ENCODE assay signal across 35 cellular contexts in genomic region chr2:135817466-135817865, GRCh38. TPM values are rescaled to one million over a fixed set of nuclear protein-coding genes. Genes with fewer than 3 reads are reported as not detected.
"Had no signal": no experiment of that assay in that cellular context is flagged by ENCODE, and none has a peak within 500 bp of the region (broad histone marks: within the 10 kb centered on the region; RNA-seq: fewer than 3 reads in every experiment).

No MANE protein-coding gene starts in this region.

- H3K27me3 Mint-ChIP-seq: effector memory CD8-positive, alpha-beta T cell; naive B cell; natural killer cell treated with Interleukin-12 subunit alpha and Interleukin-12 subunit beta and Interleukin-15 and Interleukin-18, amount 100 ng/mL, for 72 hours; type B pancreatic cell had no signal

- H3K4me1 Mint-ChIP-seq: mesothelial cell of epicardium, naive B cell had no signal

- H3K9me3 ChIP-seq: esophagus squamous epithelium, prostate gland, sigmoid colon, tibial artery had no signal

- H2AFZ ChIP-seq: neural progenitor cell had no signal

- H3K27me3 ChIP-seq: esophagus squamous epithelium, left lung, neural progenitor cell, right atrium auricular region, sigmoid colon, stomach, tibial artery had no signal

- H3K27ac Mint-ChIP-seq: effector memory CD8-positive, alpha-beta T cell; mesothelial cell of epicardium; naive B cell; natural killer cell treated with Interleukin-12 subunit alpha and Interleukin-12 subunit beta and Interleukin-15 and Interleukin-18, amount 100 ng/mL, for 72 hours; stimulated activated effector memory CD8-positive, alpha-beta T cell treated with anti-CD3 and anti-CD28 coated beads, Interleukin-12 subunit alpha, Interleukin-12 subunit beta, amount 100 ng/mL, for 72 hours; type B pancreatic cell had no signal

- H3K9ac ChIP-seq: neural progenitor cell had no signal

- H3K9me3 Mint-ChIP-seq: effector memory CD8-positive, alpha-beta T cell; natural killer cell treated with Interleukin-12 subunit alpha and Interleukin-12 subunit beta and Interleukin-15 and Interleukin-18, amount 100 ng/mL, for 72 hours; neural progenitor cell; stimulated activated effector memory CD8-positive, alpha-beta T cell treated with anti-CD3 and anti-CD28 coated beads, Interleukin-12 subunit alpha, Interleukin-12 subunit beta, amount 100 ng/mL, for 72 hours; type B pancreatic cell had no signal

- DNase-seq: cortex of kidney; effector memory CD8-positive, alpha-beta T cell; erythroblast; esophagus squamous epithelium; foreskin melanocyte; glutamatergic neuron; heart right ventricle; hippocampal formation; left cardiac atrium; left lung; mucosa of descending colon; naive B cell; nucleus accumbens; sigmoid colon; stimulated activated CD4-positive, alpha-beta T cell treated with anti-CD3 and anti-CD28 coated beads, Interleukin-2, amount 100 ng/mL, for 24 hours; stimulated activated CD4-positive, alpha-beta T cell treated with anti-CD3 and anti-CD28 coated beads, Interleukin-4, amount 100 ng/mL, for 24 hours; stimulated activated naive CD4-positive, alpha-beta T cell treated with Interleukin-2 at 50 U/mL for 16 hours; stomach; tibial artery had no signal

- H3K4me2 ChIP-seq: neural progenitor cell had no signal

- H3K36me3 ChIP-seq: esophagus squamous epithelium, heart right ventricle, left lung, neural progenitor cell, prostate gland, right atrium auricular region, sigmoid colon, stomach, tibial artery had no signal

- H3K36me3 Mint-ChIP-seq: mesothelial cell of epicardium; natural killer cell treated with Interleukin-12 subunit alpha and Interleukin-12 subunit beta and Interleukin-15 and Interleukin-18, amount 100 ng/mL, for 72 hours; neural progenitor cell; stimulated activated effector memory CD8-positive, alpha-beta T cell treated with anti-CD3 and anti-CD28 coated beads, Interleukin-12 subunit alpha, Interleukin-12 subunit beta, amount 100 ng/mL, for 72 hours; type B pancreatic cell had no signal

- ATAC-seq: effector memory CD8-positive, alpha-beta T cell; left cardiac atrium; left lung; mucosa of descending colon; natural killer cell treated with Interleukin-12 subunit alpha and Interleukin-12 subunit beta and Interleukin-15 and Interleukin-18, amount 100 ng/mL, for 72 hours; stimulated activated effector memory CD8-positive, alpha-beta T cell treated with anti-CD3 and anti-CD28 coated beads, Interleukin-12 subunit alpha, Interleukin-12 subunit beta, amount 100 ng/mL, for 72 hours had no signal

- H3K27ac ChIP-seq: esophagus squamous epithelium, heart right ventricle, left lung, neural progenitor cell, prostate gland, right atrium auricular region, sigmoid colon, stomach, tibial artery had no signal

- H3K4me1 ChIP-seq: esophagus squamous epithelium, heart right ventricle, left lung, neural progenitor cell, prostate gland, right atrium auricular region, sigmoid colon, stomach, tibial artery had no signal

- FAIRE-seq: endometrium, islet of Langerhans had no signal

- H3K4me3 ChIP-seq: esophagus squamous epithelium, heart right ventricle, left lung, mucosa of descending colon, neural progenitor cell, prostate gland, right atrium auricular region, sigmoid colon, stomach, tibial artery had no signal

- H3K4me3 Mint-ChIP-seq: effector memory CD8-positive, alpha-beta T cell; mesothelial cell of epicardium; naive B cell; natural killer cell treated with Interleukin-12 subunit alpha and Interleukin-12 subunit beta and Interleukin-15 and Interleukin-18, amount 100 ng/mL, for 72 hours; neural progenitor cell; stimulated activated effector memory CD8-positive, alpha-beta T cell treated with anti-CD3 and anti-CD28 coated beads, Interleukin-12 subunit alpha, Interleukin-12 subunit beta, amount 100 ng/mL, for 72 hours; type B pancreatic cell had no signal

RNA-seq across cellular contexts. Expression of gene LCT, which starts 19.5 kb away (rescaled TPM):
- total RNA-seq: dermis microvascular lymphatic vessel endothelial cell, heart right ventricle, kidney epithelial cell, left cardiac atrium, mesothelial cell of epicardium, osteocyte, right atrium auricular region, skeletal muscle tissue, subcutaneous adipose tissue, temporal lobe, urinary bladder had no signal
- polyA plus RNA-seq: heart right ventricle, stomach, urinary bladder had no signal
